ENCODE assay signal across 8 cellular contexts in the genomic region with DNA sequence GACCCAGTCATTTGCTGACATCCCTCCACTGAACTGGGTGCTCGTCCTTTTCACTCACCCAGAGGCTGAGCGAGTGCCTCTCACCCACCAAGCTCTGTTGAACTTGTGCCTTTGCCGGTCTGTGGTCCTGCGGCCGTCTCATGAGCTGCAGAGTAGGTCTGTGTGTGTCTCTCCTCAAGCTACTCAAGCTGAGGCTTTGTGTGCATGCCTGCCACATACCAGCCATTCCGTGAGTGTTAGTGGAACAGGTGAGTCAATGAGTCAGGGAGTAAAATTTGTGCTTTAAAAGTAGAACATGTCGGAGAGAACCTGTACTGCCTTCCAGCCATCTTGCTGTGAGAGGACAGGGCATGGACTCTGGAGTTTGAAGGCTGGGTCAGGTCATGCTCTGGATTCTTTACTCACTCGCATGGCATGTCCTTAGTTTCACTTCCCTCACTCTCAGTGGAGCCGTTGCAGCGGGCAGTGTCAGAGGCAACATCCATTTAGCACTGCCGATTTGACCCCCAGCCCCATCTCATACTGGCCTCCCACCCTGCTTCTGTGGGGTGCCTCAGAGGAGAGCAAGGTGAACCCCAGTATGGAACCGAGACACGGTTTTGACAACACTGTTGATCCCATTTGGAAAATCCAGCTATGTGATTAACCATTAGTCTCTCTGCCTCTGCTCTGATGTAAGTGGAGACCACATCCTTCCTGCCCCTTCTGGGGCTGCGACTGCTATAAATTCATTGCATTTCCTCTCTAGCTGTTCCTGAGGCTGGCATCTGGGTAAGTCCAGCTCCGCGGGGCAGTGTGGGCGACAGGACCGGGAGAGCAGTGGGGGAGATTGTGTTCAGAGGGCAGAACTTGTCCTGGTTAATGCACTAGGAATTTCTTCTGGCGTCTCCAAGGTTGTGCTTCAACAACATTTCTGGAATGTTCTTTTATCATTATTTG. TPM values are rescaled to one million over a fixed set of nuclear protein-coding genes. Genes with fewer than 3 reads are reported as not detected.
A peak's percentile ranks its signal among the peaks of the same experiment; 100 is the strongest.
DNase-seq lines count a peak whose midpoint lies in the region; ATAC-seq and TF ChIP-seq lines count a peak whose summit lies in the region.

A gene (plus strand): TSS at position 751 of the 939 bp plus-strand sequence. CDS start 2,628 bp downstream, outside the sequence.

- no peaks in the 10 kb centered on the region for H3K27me3 ChIP-seq in mononuclear cell (ENCODE audit: insufficient read depth, low read length)

- POLR2A ChIA-PET in MCF 10A (lab: Yijun Ruan, JAX) = interaction anchor here (0.9 to 2.5 kb wide), 4 partner anchors 13 to 185 kb away, joined by 3 to 12 read pairs (median 4); no protein-coding TSS in a partner anchor

- H3K4me3 ChIP-seq in mononuclear cell (ENCODE audit: low read length) = peak within 1 kb of the TSS; percentile 50

- H3K4me1 ChIP-seq in mononuclear cell (ENCODE audit: insufficient read depth, low read length) = peaks cover 76% of the 10 kb centered on the region

- H3K27ac Mint-ChIP-seq in MCF 10A (ENCODE audit: low read depth, unreplicated experiment) = peak within 1 kb of the TSS; percentile 2

- no peaks in the 10 kb centered on the region for H3K27me3 Mint-ChIP-seq in MCF 10A (ENCODE audit: insufficient read depth, unreplicated experiment)

- intact Hi-C loops in MCF 10A (cut with micrococcal nuclease) = no loop called here

- CTCF ChIA-PET in MCF 10A (lab: Yijun Ruan, JAX) = interaction anchor here (1.3 to 8.1 kb wide), 3 partner anchors 12 to 70 kb away, joined by 3 to 58 read pairs (median 5); no protein-coding TSS in a partner anchor

- no TSS peak for BruUV-seq in MCF 10A (replicated peaks; lab: Mats Ljungman, UMichigan)

- H3K9me3 Mint-ChIP-seq in MCF 10A (ENCODE audit: unreplicated experiment) = no peaks in the 10 kb centered on the region

- ATAC-seq in HG03139 (IDR thresholded peaks at IDR 0.05; ENCODE audit: unreplicated experiment) (peak; percentile 74), GM19328 (IDR thresholded peaks at IDR 0.05; ENCODE audit: unreplicated experiment) (no peak)

- H3K4me1 Mint-ChIP-seq in MCF 10A (ENCODE audit: insufficient read depth, unreplicated experiment) = peaks cover 18% of the 10 kb centered on the region

- peak; percentile 46 for DNase-seq in CMK (ENCODE audit: low read depth)
- DNase-seq in T-helper 1 cell = peak in 3 of 5 donors; percentile 14 to 33 (median 29)
- peak; percentile 55 for DNase-seq in MCF 10A (ENCODE audit: unreplicated experiment)
- no peak for DNase-seq in NCI-H1436 treated with DMSO at 0.1 percent for 48 hours (lab: John Stamatoyannopoulos, UW)
- DNase-seq in cortex of kidney (lab: John Stamatoyannopoulos, UW) = no peak

- H3K9me3 ChIP-seq in mononuclear cell (ENCODE audit: low read depth, low read length) = no peaks in the 10 kb centered on the region

- no peak for TF ChIP-seq CTCF in MCF 10A (IDR thresholded peaks at IDR 0.05; ENCODE audit: unreplicated experiment)

- no peaks in the 10 kb centered on the region for H3K36me3 Mint-ChIP-seq in MCF 10A (ENCODE audit: insufficient read depth, unreplicated experiment)

- H3K4me3 Mint-ChIP-seq in MCF 10A (ENCODE audit: unreplicated experiment) = peak within 1 kb of the TSS; percentile 14

RNA-seq across cellular contexts. Expression of the gene that starts here (rescaled TPM):
- total RNA-seq in MCF 10A (2022) (0.16 and 0.42 TPM in 2 replicates), mononuclear cell (648 TPM)

Comparison
In these comparisons a context has a peak if more than half of its experiments do, and no peak if none do; other contexts are left out.
1. RNA of the gene that starts here (total RNA-seq): 648 TPM in mononuclear cell (single experiment); 0.16 to 0.42 TPM in MCF 10A; every median in the first group is over 100 times any median in the second.
2. Peak in DNase-seq in MCF 10A; RNA of the gene not detected or under 1 TPM.
3. DNase-seq: peak in CMK (single experiment) and T-helper 1 cell (3 of 5); none in NCI-H1436 treated with DMSO at 0.1 percent for 48 hours (single experiment) and cortex of kidney (single experiment).